In the genomic region with DNA sequence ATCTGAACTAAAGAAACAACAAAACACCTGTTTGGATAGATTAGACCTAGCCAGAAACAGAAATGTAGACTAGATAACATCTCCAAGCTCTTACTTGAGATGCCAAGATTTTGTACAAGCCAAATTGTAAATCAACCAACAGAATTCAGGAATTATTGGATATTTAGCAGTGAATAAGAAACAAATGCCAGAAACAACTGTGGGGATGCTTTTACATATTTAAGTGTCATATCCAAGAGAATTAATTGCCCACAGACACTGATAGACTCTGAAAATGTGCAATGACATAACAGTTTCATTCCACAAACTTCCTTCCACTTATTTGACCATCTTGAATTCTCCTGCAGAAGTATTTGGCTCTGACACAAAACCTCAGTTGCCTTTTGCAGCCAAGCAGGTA, we compare ENCODE assay signal across 14 cellular contexts.
A peak's percentile ranks its signal among the peaks of the same experiment; 100 is the strongest.
DNase-seq lines count a peak whose midpoint lies in the region; ATAC-seq and TF ChIP-seq lines count a peak whose summit lies in the region.
"Had no signal": no experiment of that assay in that cellular context is flagged by ENCODE, and none has a peak within 500 bp of the region (broad histone marks: within the 10 kb centered on the region; RNA-seq: fewer than 3 reads in every experiment).

No MANE protein-coding gene starts in this region.

- no peaks in the 10 kb centered on the region for H3K79me2 ChIP-seq in H9 (ENCODE audit: insufficient read depth, low read length)

- CTCF ChIA-PET in IMR-90 (lab: Yijun Ruan, JAX), result no interaction called here

- peaks cover 10% of the 10 kb centered on the region for H3K9me1 ChIP-seq in IMR-90 (ENCODE audit: insufficient read depth, low read length)

- H3K23me2 ChIP-seq in H9 (ENCODE audit: insufficient read length, low read depth, low read length, poor library complexity, severe bottlenecking), result no peaks in the 10 kb centered on the region

- H4K20me1 ChIP-seq in IMR-90 (ENCODE audit: insufficient read depth, low read length) (peaks cover 12% of the 10 kb centered on the region; the same call in 1 of the 2 replicates), H9 (ENCODE audit: control insufficient read depth, insufficient read depth, insufficient read length) (no peaks in the 10 kb centered on the region)

- H3K36me3 ChIP-seq in IMR-90 (ENCODE audit: control insufficient read depth, insufficient read depth, low read length) (peaks cover 28% of the 10 kb centered on the region), mesenchymal stem cell (ENCODE audit: control insufficient read depth in 1 of 2, insufficient read depth in 2 of 2, low read depth in 1 of 2, low read length in 2 of 2) (peaks cover 8 to 10% of the 10 kb centered on the region in 2 experiments)

- TSS peak; percentile 19 for BruUV-seq in IMR-90 (replicated peaks; lab: Mats Ljungman, UMichigan)

- DNase-seq in IMR-90 (no peak), mesenchymal stem cell (no peak), H9 (no peak), occipital lobe (lab: John Stamatoyannopoulos, UW) (no peak), amniotic stem cell (lab: John Stamatoyannopoulos, UW) (no peak)
- DNase-seq: ACHN; AML-193; Caco-2; CD4-positive, alpha-beta T cell had no signal

- TF ChIP-seq CTCF in IMR-90 (conservative IDR thresholded peaks at IDR 0.05; ENCODE audit: low read depth, low read length) (no peak), H9 (conservative IDR thresholded peaks at IDR 0.05) (no peak)

- H3K27me3 ChIP-seq in IMR-90 (ENCODE audit: control insufficient read depth, insufficient read depth, low read length) (no peaks in the 10 kb centered on the region), mesenchymal stem cell (ENCODE audit: control insufficient read depth in 1 of 2, insufficient read depth in 1 of 2, low read length in 2 of 2) (no peaks in the 10 kb centered on the region), H9 (ENCODE audit: insufficient read depth, low read length) (no peaks in the 10 kb centered on the region)

- no peak overlapping the region for H2BK20ac ChIP-seq in IMR-90 (ENCODE audit: low read depth, low read length)
- no peak overlapping the region for H2BK20ac ChIP-seq in H9 (ENCODE audit: low read depth, low read length, poor library complexity, severe bottlenecking)

- H3K18ac ChIP-seq in IMR-90 (ENCODE audit: low read depth, low read length) (no peak overlapping the region), mesenchymal stem cell (ENCODE audit: low read depth in 1 of 2, low read length in 2 of 2) (peak overlapping the region; percentile 8 to 43), H9 (ENCODE audit: insufficient read length, low read depth, low read length) (no peak overlapping the region)

- H3K4ac ChIP-seq in IMR-90 (ENCODE audit: low read depth, low read length) (no peak overlapping the region), mesenchymal stem cell (ENCODE audit: low read depth in 1 of 2, low read length in 2 of 2) (no peak overlapping the region), H9 (ENCODE audit: low read depth, low read length) (no peak overlapping the region)

- H3K4me3 Mint-ChIP-seq in activated T-helper 17 cell treated with anti-CD3 and anti-CD28 coated beads, Interleukin-2, amount 50 U/mL, for 72 hours, result no peak overlapping the region
- no peak overlapping the region for H3K4me3 Mint-ChIP-seq in H9
- H3K4me3 Mint-ChIP-seq: CD4-positive, alpha-beta T cell; GM23338 had no signal

- H2BK120ac ChIP-seq in IMR-90 (ENCODE audit: low read depth, low read length) (no peak overlapping the region), mesenchymal stem cell (ENCODE audit: low read depth, low read length) (no peak overlapping the region), H9 (ENCODE audit: low read depth, low read length, poor library complexity, severe bottlenecking) (no peak overlapping the region)

- H4K91ac ChIP-seq in IMR-90 (ENCODE audit: insufficient read depth, low read depth, low read length) (no peak overlapping the region), mesenchymal stem cell (ENCODE audit: low read length) (no peak overlapping the region), H9 (ENCODE audit: insufficient read length, low read depth, low read length) (no peak overlapping the region)

- H3K4me2 ChIP-seq in IMR-90 (ENCODE audit: low read depth, low read length), result no peak overlapping the region
- no peak overlapping the region for H3K4me2 ChIP-seq in mesenchymal stem cell (ENCODE audit: low read length, poor library complexity, severe bottlenecking)
- H3K4me2 ChIP-seq in H9 (ENCODE audit: insufficient read depth, insufficient read length, low read length), result no peak overlapping the region
- H3K4me2 ChIP-seq: GM23338 had no signal

- H3T11ph ChIP-seq in H9 (ENCODE audit: low read length), result no peak overlapping the region

- in situ Hi-C loops in IMR-90 (cut with MboI; ENCODE audit: low sequenced_read_pairs), result no loop called here

- H2AK9ac ChIP-seq in IMR-90 (replicated peaks; ENCODE audit: low read depth, low read length, poor library complexity), result no peak overlapping the region

- H3K27ac ChIP-seq in IMR-90 (ENCODE audit: insufficient read depth, low read length), result no peak overlapping the region
- no peak overlapping the region for H3K27ac ChIP-seq in mesenchymal stem cell (ENCODE audit: low read length, poor library complexity, severe bottlenecking)
- no peak overlapping the region for H3K27ac ChIP-seq in H9 (ENCODE audit: insufficient read length, low read depth, low read length)
- H3K27ac ChIP-seq: C4-2B had no signal

- H2BK15ac ChIP-seq in IMR-90 (ENCODE audit: low read depth, low read length), result no peak overlapping the region
- H2BK15ac ChIP-seq in mesenchymal stem cell (ENCODE audit: low read depth, poor library complexity, severe bottlenecking), result no peak overlapping the region
- H2BK15ac ChIP-seq in H9 (ENCODE audit: low read depth, low read length), result no peak overlapping the region

- H3K9ac ChIP-seq in IMR-90 (ENCODE audit: low read depth, low read length), result no peak overlapping the region
- no peak overlapping the region for H3K9ac ChIP-seq in mesenchymal stem cell (ENCODE audit: low read length)
- H3K9ac ChIP-seq in H9 (ENCODE audit: extremely low read depth, insufficient read length, low read length), result no peak overlapping the region

- peaks cover 4% of the 10 kb centered on the region for H3K4me1 Mint-ChIP-seq in activated T-helper 17 cell treated with anti-CD3 and anti-CD28 coated beads, Interleukin-2, amount 50 U/mL, for 72 hours
- no peaks in the 10 kb centered on the region for H3K4me1 Mint-ChIP-seq in H9
- H3K4me1 Mint-ChIP-seq: GM23338 had no signal

- H2BK12ac ChIP-seq in mesenchymal stem cell (ENCODE audit: low read length in 2 of 2) (no peak overlapping the region), H9 (ENCODE audit: insufficient read length, low read depth, low read length) (no peak overlapping the region)

- H3K23ac ChIP-seq in IMR-90 (ENCODE audit: low read depth, low read length), result no peak overlapping the region
- no peak overlapping the region for H3K23ac ChIP-seq in mesenchymal stem cell (ENCODE audit: low read length in 2 of 2)
- H3K23ac ChIP-seq in H9 (ENCODE audit: insufficient read length, low read depth, low read length), result no peak overlapping the region

- H3K9me3 Mint-ChIP-seq in activated T-helper 17 cell treated with anti-CD3 and anti-CD28 coated beads, Interleukin-2, amount 50 U/mL, for 72 hours, result no peaks in the 10 kb centered on the region
- H3K9me3 Mint-ChIP-seq in H9, result no peaks in the 10 kb centered on the region
- H3K9me3 Mint-ChIP-seq: CD4-positive, alpha-beta T cell; GM23338 had no signal

- H3K79me1 ChIP-seq in IMR-90 (ENCODE audit: low read depth in 1 of 2, low read length in 2 of 2) (peaks cover 34 to 69% of the 10 kb centered on the region in 2 experiments), mesenchymal stem cell (replicated peaks; ENCODE audit: low read length, poor library complexity, severe bottlenecking) (peaks cover 16% of the 10 kb centered on the region), H9 (ENCODE audit: insufficient read depth, low read depth, low read length, poor library complexity, severe bottlenecking) (no peaks in the 10 kb centered on the region)

- POLR2A ChIA-PET in IMR-90 (lab: Charles Lee; ENCODE audit: unreplicated experiment), result no interaction called here

- dilution Hi-C loops in IMR-90 (cut with HindIII; ENCODE audit: low sequenced_read_pairs, unreplicated experiment), result no loop called here

- H3K36me3 Mint-ChIP-seq in activated T-helper 17 cell treated with anti-CD3 and anti-CD28 coated beads, Interleukin-2, amount 50 U/mL, for 72 hours (ENCODE audit: low read depth), result no peaks in the 10 kb centered on the region
- no peaks in the 10 kb centered on the region for H3K36me3 Mint-ChIP-seq in H9 (ENCODE audit: insufficient read depth in 1 of 3, low read depth in 3 of 3)

- H4K8ac ChIP-seq in IMR-90 (ENCODE audit: low read depth in 2 of 2, low read length in 2 of 2) (no peak overlapping the region), mesenchymal stem cell (ENCODE audit: low read length) (no peak overlapping the region), H9 (replicated peaks; ENCODE audit: insufficient read length, low read depth, low read length) (no peak overlapping the region)

- H3K56ac ChIP-seq in IMR-90 (ENCODE audit: extremely low read depth, insufficient read depth, low read length), result no peak overlapping the region
- no peak overlapping the region for H3K56ac ChIP-seq in H9 (ENCODE audit: insufficient read length, low read depth, low read length)

- no peak for TF ChIP-seq RAD21 in IMR-90 (IDR thresholded peaks at IDR 0.05; ENCODE audit: low read length)

- H3K27me3 Mint-ChIP-seq in activated T-helper 17 cell treated with anti-CD3 and anti-CD28 coated beads, Interleukin-2, amount 50 U/mL, for 72 hours, result peaks cover 6% of the 10 kb centered on the region
- H3K27me3 Mint-ChIP-seq in H9 (ENCODE audit: low read depth), result peaks cover 2% of the 10 kb centered on the region; the same call in 1 of the 2 replicates

- H3K14ac ChIP-seq in IMR-90 (replicated peaks; ENCODE audit: low read depth, low read length) (no peak overlapping the region), mesenchymal stem cell (ENCODE audit: low read length in 2 of 2) (no peak overlapping the region), H9 (ENCODE audit: insufficient read depth, low read length) (no peak overlapping the region)

- intact Hi-C loops in IMR-90 (cut with micrococcal nuclease), result no loop called here

- no peak for ATAC-seq in IMR-90 (ENCODE audit: low read depth)
- ATAC-seq in activated T-helper 17 cell treated with anti-CD3 and anti-CD28 coated beads, Interleukin-2, amount 50 U/mL, for 72 hours (replicated peaks), result no peak
- ATAC-seq: GM23338, HCT116, HepG2 had no signal

- peak overlapping the region; percentile 2 for H3K27ac Mint-ChIP-seq in activated T-helper 17 cell treated with anti-CD3 and anti-CD28 coated beads, Interleukin-2, amount 50 U/mL, for 72 hours
- H3K27ac Mint-ChIP-seq in H9, result no peak overlapping the region
- H3K27ac Mint-ChIP-seq: CD4-positive, alpha-beta T cell; GM23338 had no signal

- H4K5ac ChIP-seq in IMR-90 (ENCODE audit: low read depth, low read length), result no peak overlapping the region
- H4K5ac ChIP-seq in H9 (ENCODE audit: insufficient read length, low read depth, low read length), result no peak overlapping the region

- H2BK5ac ChIP-seq in IMR-90 (ENCODE audit: low read depth, low read length, poor library complexity, severe bottlenecking) (no peak overlapping the region), mesenchymal stem cell (ENCODE audit: low read depth, low read length, poor library complexity, severe bottlenecking) (no peak overlapping the region), H9 (ENCODE audit: insufficient read length, low read length) (no peak overlapping the region)

- no peak for TF ChIP-seq POLR2A in IMR-90 (IDR thresholded peaks at IDR 0.05; ENCODE audit: low read depth, low read length)

- no peak overlapping the region for H2AFZ ChIP-seq in IMR-90 (replicated peaks; ENCODE audit: low read length, poor library complexity)
- no peak overlapping the region for H2AFZ ChIP-seq in mesenchymal stem cell (ENCODE audit: low read depth, low read length)
- H2AFZ ChIP-seq in H9 (ENCODE audit: low read length), result no peak overlapping the region
- H2AFZ ChIP-seq: GM23338 had no signal

- H2AK5ac ChIP-seq in IMR-90 (ENCODE audit: low read depth, low read length) (no peak overlapping the region), mesenchymal stem cell (ENCODE audit: low read length, severe bottlenecking) (no peak overlapping the region), H9 (ENCODE audit: insufficient read length, low read length) (no peak overlapping the region)

- H3K9me3 ChIP-seq in IMR-90 (ENCODE audit: control insufficient read depth, insufficient read depth, low read length) (no peaks in the 10 kb centered on the region), mesenchymal stem cell (ENCODE audit: control insufficient read depth, low read length) (no peaks in the 10 kb centered on the region), H9 (ENCODE audit: control insufficient read depth, low read depth, low read length) (no peaks in the 10 kb centered on the region)
- H3K9me3 ChIP-seq: Caco-2 had no signal

- H3K4me3 ChIP-seq in IMR-90 (ENCODE audit: insufficient read depth, low read depth, low read length), result no peak overlapping the region
- no peak overlapping the region for H3K4me3 ChIP-seq in mesenchymal stem cell (ENCODE audit: insufficient read depth in 1 of 2, low read depth in 1 of 2, low read length in 2 of 2)
- H3K4me3 ChIP-seq: GM23338 had no signal

- peaks cover 2% of the 10 kb centered on the region; the same call in 1 of the 2 replicates for H3K4me1 ChIP-seq in IMR-90 (ENCODE audit: control insufficient read depth, insufficient read depth, low read length)
- H3K4me1 ChIP-seq in mesenchymal stem cell (ENCODE audit: control insufficient read depth, insufficient read depth, low read depth, low read length), result no peaks in the 10 kb centered on the region
- H3K4me1 ChIP-seq in H9 (ENCODE audit: insufficient read depth, low read length), result no peaks in the 10 kb centered on the region
- H3K4me1 ChIP-seq: Caco-2 had no signal

Comparison
In these comparisons a context has a peak if more than half of its experiments do, and no peak if none do; other contexts are left out.
1. H3K18ac ChIP-seq: peak in mesenchymal stem cell (2 of 2); none in IMR-90 (single experiment) and H9 (single experiment).